ENCODE assay signal across 8 cellular contexts in the genomic region with DNA sequence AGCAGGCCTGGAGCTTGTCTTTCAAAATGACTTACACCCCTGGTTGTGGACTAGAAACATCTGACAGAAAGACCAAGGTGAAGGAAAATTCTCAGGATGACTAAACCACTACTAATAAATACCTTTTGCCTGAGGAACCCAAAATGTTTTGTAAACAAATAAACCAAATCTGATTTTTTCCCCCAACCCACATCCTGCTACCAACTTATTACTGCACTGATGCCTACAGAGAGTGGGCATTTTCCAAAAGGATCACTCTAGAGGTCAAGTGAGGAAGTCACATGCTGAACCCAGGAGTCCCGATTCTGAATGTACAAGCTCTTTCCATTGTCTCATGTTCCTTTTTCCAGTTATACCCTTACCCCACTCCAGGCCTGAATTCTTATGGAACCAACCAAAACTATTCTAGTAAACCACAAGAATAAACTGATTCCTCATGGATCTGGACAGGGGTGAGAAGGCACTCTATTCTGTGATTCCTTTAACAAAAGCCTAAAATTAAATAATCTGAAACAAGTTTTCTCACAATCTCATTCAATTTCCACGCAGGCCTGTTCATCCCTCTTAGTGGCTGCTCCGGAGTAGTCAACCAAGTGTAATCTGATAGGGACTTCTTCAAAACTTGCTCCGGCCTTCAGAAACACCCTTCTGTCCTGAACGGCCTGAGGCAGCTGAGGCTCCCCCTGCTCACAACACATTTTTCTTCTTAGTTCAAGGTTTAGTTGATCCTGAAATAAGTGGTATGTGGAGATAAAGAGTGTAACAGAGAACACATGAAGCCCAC. TPM values are rescaled to one million over a fixed set of nuclear protein-coding genes. Genes with fewer than 3 reads are reported as not detected.
DNase-seq lines count a peak whose midpoint lies in the region; ATAC-seq and TF ChIP-seq lines count a peak whose summit lies in the region.

No MANE protein-coding gene starts in this region.

- H3K36me3 Mint-ChIP-seq in CD8-positive, alpha-beta memory T cell, result peaks cover 0 to 51% (median 11%) of the 10 kb centered on the region in 3 donors

- H3K27ac Mint-ChIP-seq in CD8-positive, alpha-beta memory T cell, result peak overlapping the region; percentile 86 to 98 (median 97)

- peaks cover 44 to 59% (median 59%) of the 10 kb centered on the region in 3 donors for H3K4me1 Mint-ChIP-seq in CD8-positive, alpha-beta memory T cell

- ATAC-seq in GM19351 (IDR thresholded peaks at IDR 0.05; ENCODE audit: unreplicated experiment) (no peak), HG02840 (IDR thresholded peaks at IDR 0.05; ENCODE audit: low FRiP score, unreplicated experiment) (no peak)

- CTCF ChIA-PET in CD8-positive, alpha-beta memory T cell (lab: Charles Lee), result interaction anchor here (1.9 to 6.5 kb wide), 2 partner anchors 14 to 226 kb away, joined by 4 to 64 read pairs; no protein-coding TSS in a partner anchor

- H3K9me3 ChIP-seq in CD8-positive, alpha-beta memory T cell (ENCODE audit: low read length), result no peaks in the 10 kb centered on the region
- H3K9me3 ChIP-seq in NT2/D1 (ENCODE audit: insufficient read depth, low read length) (no peaks in the 10 kb centered on the region), neutrophil (no peaks in the 10 kb centered on the region)

- no peaks in the 10 kb centered on the region for H3K27me3 ChIP-seq in CD8-positive, alpha-beta memory T cell (ENCODE audit: insufficient read depth, low read length, poor library complexity, severe bottlenecking)
- H3K27me3 ChIP-seq in NT2/D1 (ENCODE audit: insufficient read depth, insufficient read length) (no peaks in the 10 kb centered on the region), dorsolateral prefrontal cortex (no peaks in the 10 kb centered on the region), neutrophil (no peaks in the 10 kb centered on the region)

- H3K9me3 Mint-ChIP-seq in CD8-positive, alpha-beta memory T cell, result no peaks in the 10 kb centered on the region

- intact Hi-C loops in dorsolateral prefrontal cortex (cut with DNase I), result loop anchor here in 1 of 2 donors (5.0 kb wide), 1 partner anchor 44 kb away; the partner anchor contains the start of gene ZNF687

- DNase-seq in CD8-positive, alpha-beta memory T cell, result no peak
- no peak for DNase-seq in NT2/D1 (ENCODE audit: low read depth, low spot score)
- no peak for DNase-seq in dorsolateral prefrontal cortex
- no peak for DNase-seq in hippocampal formation (lab: John Stamatoyannopoulos, UW)
- DNase-seq in SIG-M5 treated with dmso at 0.1 percent for 504 hours (lab: John Stamatoyannopoulos, UW; ENCODE audit: unreplicated experiment), result no peak

- H3K9ac ChIP-seq in NT2/D1 (ENCODE audit: insufficient read length, low read depth), result peak overlapping the region; percentile 80

- peak overlapping the region; percentile 83 for H3K27ac ChIP-seq in CD8-positive, alpha-beta memory T cell (ENCODE audit: low read depth, low read length)
- H3K27ac ChIP-seq in dorsolateral prefrontal cortex (peak overlapping the region in 43 of 59 donors; percentile 5 to 98 (median 94)), neutrophil (peak overlapping the region; percentile 93)

- peak overlapping the region; percentile 91 to 99 (median 93) for H3K4me3 Mint-ChIP-seq in CD8-positive, alpha-beta memory T cell

- peak overlapping the region; percentile 85 for H3K4me3 ChIP-seq in CD8-positive, alpha-beta memory T cell (ENCODE audit: low read length)
- H3K4me3 ChIP-seq in NT2/D1 (ENCODE audit: insufficient read length, low read depth) (peak overlapping the region; percentile 80), dorsolateral prefrontal cortex (peak overlapping the region in 58 of 59 donors; percentile 49 to 96 (median 86)), neutrophil (ENCODE audit: low read depth in 1 of 2, low read length in 1 of 2) (no peak overlapping the region)

- peaks cover 10% of the 10 kb centered on the region for H3K36me3 ChIP-seq in CD8-positive, alpha-beta memory T cell (ENCODE audit: insufficient read depth, low read length)
- H3K36me3 ChIP-seq in NT2/D1 (ENCODE audit: insufficient read depth, insufficient read length, low read length) (peaks cover 35% of the 10 kb centered on the region), neutrophil (peaks cover 24% of the 10 kb centered on the region)

- POLR2A ChIA-PET in CD8-positive, alpha-beta memory T cell (lab: Charles Lee), result interaction anchor here (1.0 kb wide), 1 partner anchor 301 kb away, joined by 3 read pairs; no protein-coding TSS in a partner anchor

- TF ChIP-seq CTCF in dorsolateral prefrontal cortex (IDR thresholded peaks at IDR 0.05 in 54 of 56, conservative IDR thresholded peaks at IDR 0.05 in 2 of 56; ENCODE audit: low read depth in 1 of 56, partially characterized antibody in 56 of 56) (no peak), neutrophil (IDR thresholded peaks at IDR 0.05) (no peak)

- H3K27me3 Mint-ChIP-seq in CD8-positive, alpha-beta memory T cell, result no peaks in the 10 kb centered on the region

- H3K4me1 ChIP-seq in CD8-positive, alpha-beta memory T cell (ENCODE audit: insufficient read depth, low read length), result peaks cover 25% of the 10 kb centered on the region
- H3K4me1 ChIP-seq in NT2/D1 (ENCODE audit: insufficient read depth, insufficient read length), result no peaks in the 10 kb centered on the region
- peaks cover 33 to 36% of the 10 kb centered on the region in 2 experiments for H3K4me1 ChIP-seq in neutrophil (ENCODE audit: control insufficient read depth in 1 of 2, insufficient read depth in 1 of 2, low read depth in 1 of 2, low read length in 1 of 2)

RNA-seq across cellular contexts. Expression of gene PI4KB, which starts 1.4 kb away (rescaled TPM):
- 10 to 100 TPM; 59.9 to 65.5 TPM for total RNA-seq in CD8-positive, alpha-beta memory T cell
- 67.5 TPM for polyA plus RNA-seq in CD8-positive, alpha-beta memory T cell
- 100 to 1,000 TPM in 23 of 120 experiments, 10 to 100 TPM in 97; 67.1 to 120 (median 92.2) TPM for total RNA-seq in dorsolateral prefrontal cortex

RNA-seq across cellular contexts. Expression of gene RFX5, which starts 21.2 kb away (rescaled TPM):
- total RNA-seq in CD8-positive, alpha-beta memory T cell, result 10 to 100 TPM; 77.2 to 77.4 TPM
- polyA plus RNA-seq in CD8-positive, alpha-beta memory T cell, result 38.0 TPM
- 10 to 100 TPM; 21.1 to 65.9 (median 38.7) TPM for total RNA-seq in dorsolateral prefrontal cortex

RNA-seq across cellular contexts. Expression of gene ZNF687, which starts 43.7 kb away (rescaled TPM):
- total RNA-seq in CD8-positive, alpha-beta memory T cell, result 10 to 100 TPM; 23.8 to 26.5 TPM
- polyA plus RNA-seq in CD8-positive, alpha-beta memory T cell, result 1.6 TPM
- 10 to 100 TPM; 16.1 to 36.4 (median 25.3) TPM for total RNA-seq in dorsolateral prefrontal cortex

RNA-seq across cellular contexts. Expression of gene SELENBP1, which starts 46.7 kb away (rescaled TPM):
- total RNA-seq in CD8-positive, alpha-beta memory T cell, result not detected
- not detected for polyA plus RNA-seq in CD8-positive, alpha-beta memory T cell
- 100 to 1,000 TPM in 1 of 120 experiments, 10 to 100 TPM in 119; 14.5 to 109 (median 42.1) TPM for total RNA-seq in dorsolateral prefrontal cortex

Comparison
In these comparisons a context has a peak if more than half of its experiments do, and no peak if none do; other contexts are left out.
1. H3K4me3 ChIP-seq: peak in CD8-positive, alpha-beta memory T cell (single experiment), NT2/D1 (single experiment) and dorsolateral prefrontal cortex (58 of 59); none in neutrophil (0 of 2).
2. Peak in every context shown above with its lines, with median percentiles within 50 percentile points of each other: H3K27ac ChIP-seq.